ENCODE assay signal across 18 cellular contexts in genomic region chr12:131509706-131510105, GRCh38.
"Had no signal": no experiment of that assay in that cellular context is flagged by ENCODE, and none has a peak within 500 bp of the region (broad histone marks: within the 10 kb centered on the region; RNA-seq: fewer than 3 reads in every experiment).

No MANE protein-coding gene starts in this region.

- H3K9ac ChIP-seq: parathyroid adenoma had no signal

- H3K36me3 ChIP-seq: esophagus muscularis mucosa, tibial artery had no signal

- ATAC-seq: activated T-cell treated with anti-CD3 and anti-CD28 coated beads, Interleukin-2, amount 50 U/mL, for 72 hours; right cardiac atrium; WTC11 had no signal

- H3K27ac Mint-ChIP-seq: activated naive CD4-positive, alpha-beta T cell treated with anti-CD3 and anti-CD28 coated beads, Interleukin-2, amount 10 ng/mL, durations not matched to agents 7 days and 5 days; activated T-cell treated with anti-CD3 and anti-CD28 coated beads, Interleukin-2, amount 50 U/mL, for 72 hours; T-helper 1 cell treated with Interleukin-12 subunit alpha and Interleukin-12 subunit beta and Interleukin-4 antibody, amounts not matched to agents 30 μg/mL and 1 μg/mL, for 36 hours; WTC11 had no signal

- H3K4me1 ChIP-seq: esophagus muscularis mucosa, parathyroid adenoma, tibial artery had no signal

- H3K4me3 ChIP-seq: esophagus muscularis mucosa, tibial artery had no signal

- H3K27ac ChIP-seq: esophagus muscularis mucosa, parathyroid adenoma, tibial artery had no signal

- H3K9me3 ChIP-seq: esophagus muscularis mucosa had no signal

- H3K9me3 Mint-ChIP-seq: activated naive CD4-positive, alpha-beta T cell treated with anti-CD3 and anti-CD28 coated beads, Interleukin-2, amount 10 ng/mL, durations not matched to agents 7 days and 5 days; activated T-cell treated with anti-CD3 and anti-CD28 coated beads, Interleukin-2, amount 50 U/mL, for 72 hours; stimulated activated naive CD8-positive, alpha-beta T cell treated with anti-CD3 and anti-CD28 coated beads, Interleukin-15, Interleukin-2, amounts not matched to agents 100 ng/mL and 50 ng/mL, for 24 hours; T-helper 1 cell treated with Interleukin-12 subunit alpha and Interleukin-12 subunit beta and Interleukin-4 antibody, amounts not matched to agents 30 μg/mL and 1 μg/mL, for 36 hours; WTC11 had no signal

- H3K27me3 Mint-ChIP-seq: stimulated activated naive CD8-positive, alpha-beta T cell treated with anti-CD3 and anti-CD28 coated beads, Interleukin-15, Interleukin-2, amounts not matched to agents 100 ng/mL and 50 ng/mL, for 24 hours had no signal

- DNase-seq: activated effector memory CD4-positive, alpha-beta T cell treated with anti-CD3 and anti-CD28 coated beads, Interleukin-2, amount 50 U/mL, for 16 hours; activated naive CD4-positive, alpha-beta T cell treated with anti-CD3 and anti-CD28 coated beads, Interleukin-2, amount 10 ng/mL, durations not matched to agents 7 days and 5 days; activated T-cell treated with anti-CD3 and anti-CD28 coated beads, Interleukin-2, amount 50 U/mL, for 72 hours; effector memory CD4-positive, alpha-beta T cell; hippocampal formation; kidney glomerular epithelial cell; mesendoderm; naive B cell; nucleus accumbens; right cardiac atrium; stimulated activated CD4-positive, alpha-beta T cell treated with anti-CD3 and anti-CD28 coated beads, Interleukin-4, amount 100 ng/mL, for 4 hours; T1000; tibial artery had no signal

- H3K36me3 Mint-ChIP-seq: activated naive CD4-positive, alpha-beta T cell treated with anti-CD3 and anti-CD28 coated beads, Interleukin-2, amount 10 ng/mL, durations not matched to agents 7 days and 5 days; naive B cell; WTC11 had no signal

- H3K4me3 Mint-ChIP-seq: activated naive CD4-positive, alpha-beta T cell treated with anti-CD3 and anti-CD28 coated beads, Interleukin-2, amount 10 ng/mL, durations not matched to agents 7 days and 5 days; activated T-cell treated with anti-CD3 and anti-CD28 coated beads, Interleukin-2, amount 50 U/mL, for 72 hours; stimulated activated naive CD8-positive, alpha-beta T cell treated with anti-CD3 and anti-CD28 coated beads, Interleukin-15, Interleukin-2, amounts not matched to agents 100 ng/mL and 50 ng/mL, for 24 hours; T-helper 1 cell treated with Interleukin-12 subunit alpha and Interleukin-12 subunit beta and Interleukin-4 antibody, amounts not matched to agents 30 μg/mL and 1 μg/mL, for 36 hours; WTC11 had no signal
